In the genomic region with DNA sequence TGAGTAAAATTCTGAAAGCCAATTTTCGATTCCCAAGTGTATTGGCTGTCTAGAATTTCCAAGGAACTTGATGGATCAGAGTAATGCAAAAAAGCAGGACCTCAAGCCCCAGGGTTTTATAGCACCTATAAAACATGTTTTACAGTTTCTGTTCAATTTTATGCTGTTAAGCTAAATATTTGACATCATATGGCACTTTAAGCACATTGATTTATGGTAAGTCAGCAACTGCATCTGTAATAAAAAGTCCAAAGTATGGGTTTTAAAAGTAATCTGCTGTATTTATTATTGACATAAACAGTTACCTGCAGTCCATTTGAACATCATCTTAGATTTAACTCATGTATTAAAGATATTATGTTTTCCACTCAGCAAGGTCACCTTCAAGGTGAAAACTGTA, we compare ENCODE assay signal across 14 cellular contexts. TPM values are rescaled to one million over a fixed set of nuclear protein-coding genes. Genes with fewer than 3 reads are reported as not detected.
"Had no signal": no experiment of that assay in that cellular context is flagged by ENCODE, and none has a peak within 500 bp of the region (broad histone marks: within the 10 kb centered on the region; RNA-seq: fewer than 3 reads in every experiment).

No MANE protein-coding gene starts in this region.

- H3K27me3 Mint-ChIP-seq: natural killer cell treated with Interleukin-12 subunit alpha and Interleukin-12 subunit beta and Interleukin-15 and Interleukin-18, amount 100 ng/mL, for 72 hours had no signal

- ATAC-seq: esophagus mucosa; gastrocnemius medialis; left lobe of liver; natural killer cell treated with Interleukin-12 subunit alpha and Interleukin-12 subunit beta and Interleukin-15 and Interleukin-18, amount 100 ng/mL, for 72 hours had no signal

- H3K9me3 Mint-ChIP-seq: natural killer cell treated with Interleukin-12 subunit alpha and Interleukin-12 subunit beta and Interleukin-15 and Interleukin-18, amount 100 ng/mL, for 72 hours; neural progenitor cell had no signal

- DNase-seq: cortex of kidney; dorsolateral prefrontal cortex; effector CD8-positive, alpha-beta T cell; gastrocnemius medialis; mammary epithelial cell; nucleus accumbens; ovary; stimulated activated CD4-positive, alpha-beta T cell treated with anti-CD3 and anti-CD28 coated beads, Interleukin-2, amount 100 ng/mL, for 48 hours; stimulated activated naive CD4-positive, alpha-beta T cell treated with Interleukin-2 at 50 U/mL for 16 hours; trophoblast cell had no signal

- H3K27ac Mint-ChIP-seq: natural killer cell treated with Interleukin-12 subunit alpha and Interleukin-12 subunit beta and Interleukin-15 and Interleukin-18, amount 100 ng/mL, for 72 hours; neural progenitor cell had no signal

- H3K4me1 Mint-ChIP-seq: neural progenitor cell had no signal

- H3K4me3 Mint-ChIP-seq: natural killer cell treated with Interleukin-12 subunit alpha and Interleukin-12 subunit beta and Interleukin-15 and Interleukin-18, amount 100 ng/mL, for 72 hours; neural progenitor cell had no signal

- H3K36me3 Mint-ChIP-seq: natural killer cell treated with Interleukin-12 subunit alpha and Interleukin-12 subunit beta and Interleukin-15 and Interleukin-18, amount 100 ng/mL, for 72 hours; neural progenitor cell had no signal

RNA-seq across cellular contexts. Expression of a gene that starts 49.6 kb away (rescaled TPM):
- total RNA-seq: natural killer cell treated with Interleukin-12 subunit alpha and Interleukin-12 subunit beta and Interleukin-15 and Interleukin-18, amount 100 ng/mL, for 72 hours had no signal
